33 cellular contexts compared by ENCODE assay signal in genomic region chr2:109053716-109054115, GRCh38.
"Had no signal": no experiment of that assay in that cellular context is flagged by ENCODE, and none has a peak within 500 bp of the region (broad histone marks: within the 10 kb centered on the region; RNA-seq: fewer than 3 reads in every experiment).

No MANE protein-coding gene starts in this region.

- ATAC-seq: activated CD4-positive, CD25-positive, alpha-beta regulatory T cell treated with anti-CD3 and anti-CD28 coated beads, Interleukin-2, amount 50 U/mL, for 24 hours; activated CD8-positive, alpha-beta T cell treated with anti-CD3 and anti-CD28 coated beads for 36 hours; activated T-cell treated with anti-CD3 and anti-CD28 coated beads, Interleukin-2, amount 50 U/mL, for 4 hours; activated T-helper 17 cell treated with anti-CD3 and anti-CD28 coated beads, Interleukin-2, amount 50 U/mL, for 72 hours; esophagus mucosa; foreskin keratinocyte; gastrocnemius medialis; T-helper 17 cell had no signal

- H3K4me1 Mint-ChIP-seq: activated B cell treated with CpG ODN at 0.5 μM for 24 hours; activated T-helper 17 cell treated with anti-CD3 and anti-CD28 coated beads, Interleukin-2, amount 50 U/mL, for 72 hours; endodermal cell had no signal

- H3K36me3 Mint-ChIP-seq: activated naive CD8-positive, alpha-beta T cell had no signal

- H3K27ac ChIP-seq: brain microvascular endothelial cell, coronary artery, dorsolateral prefrontal cortex, foreskin keratinocyte, gastrocnemius medialis, WERI-Rb-1 had no signal

- H3K27ac Mint-ChIP-seq: activated B cell treated with CpG ODN at 0.5 μM for 24 hours; activated CD8-positive, alpha-beta T cell treated with anti-CD3 and anti-CD28 coated beads for 36 hours; activated naive CD8-positive, alpha-beta T cell; activated T-helper 17 cell treated with anti-CD3 and anti-CD28 coated beads, Interleukin-2, amount 50 U/mL, for 72 hours; dendritic cell treated with granulocyte-macrophage colony-stimulating factor and Interleukin-4, amounts not matched to agents 40 ng/mL and 50 ng/mL, for 4 days; endodermal cell; T-helper 17 cell; T-helper 2 cell treated with Interferon-gamma antibody and Interleukin-4, amounts not matched to agents 5 μg/mL and 100 μg/mL, for 36 hours had no signal

- H3K4me3 ChIP-seq: coronary artery, dorsolateral prefrontal cortex, gastrocnemius medialis had no signal

- H3K9me3 ChIP-seq: gastrocnemius medialis had no signal

- DNase-seq: activated B cell treated with CpG ODN at 0.5 μM for 24 hours; activated CD4-positive, alpha-beta T cell treated with anti-CD3 and anti-CD28 coated beads for 48 hours; activated CD4-positive, alpha-beta T cell treated with anti-CD3 and anti-CD28 coated beads, Interleukin-2, amount 50 U/mL, for 1 hour; activated CD4-positive, alpha-beta T cell treated with anti-CD3 and anti-CD28 coated beads, Interleukin-2, amount 50 U/mL, for 48 hours; activated CD8-positive, alpha-beta memory T cell treated with anti-CD3 and anti-CD28 coated beads for 24 hours; activated CD8-positive, alpha-beta T cell treated with anti-CD3 and anti-CD28 coated beads for 36 hours; activated effector memory CD4-positive, alpha-beta T cell treated with Interleukin-2 at 50 U/mL for 16 hours; activated gamma-delta T cell treated with Interleukin-2 at 50 U/mL for 16 hours; activated naive CD4-positive, alpha-beta T cell treated with anti-CD3 and anti-CD28 coated beads, Interleukin-2, amount 50 U/mL, for 16 hours; activated naive CD4-positive, alpha-beta T cell treated with Interleukin-2 at 50 U/mL for 16 hours; activated T-cell treated with anti-CD3 and anti-CD28 coated beads, Interleukin-2, amount 50 U/mL, for 4 hours; amniotic stem cell; anterior cingulate cortex; brain microvascular endothelial cell; caudate nucleus; cerebellar nuclear complex; dorsolateral prefrontal cortex; effector memory CD4-positive, alpha-beta T cell; endodermal cell; foreskin keratinocyte; gastrocnemius medialis; glutamatergic neuron; T-helper 1 cell; T-helper 17 cell; T1000; WERI-Rb-1 had no signal

- H3K4me1 ChIP-seq: gastrocnemius medialis had no signal

- H3K9me3 Mint-ChIP-seq: activated B cell treated with CpG ODN at 0.5 μM for 24 hours; activated CD8-positive, alpha-beta T cell treated with anti-CD3 and anti-CD28 coated beads for 36 hours; activated T-cell treated with anti-CD3 and anti-CD28 coated beads, Interleukin-2, amount 50 U/mL, for 4 hours; activated T-helper 17 cell treated with anti-CD3 and anti-CD28 coated beads, Interleukin-2, amount 50 U/mL, for 72 hours; dendritic cell treated with granulocyte-macrophage colony-stimulating factor and Interleukin-4, amounts not matched to agents 40 ng/mL and 50 ng/mL, for 4 days; endodermal cell; T-helper 2 cell treated with Interferon-gamma antibody and Interleukin-4, amounts not matched to agents 5 μg/mL and 100 μg/mL, for 36 hours had no signal

- H3K4me3 Mint-ChIP-seq: activated B cell treated with CpG ODN at 0.5 μM for 24 hours; activated CD8-positive, alpha-beta T cell treated with anti-CD3 and anti-CD28 coated beads for 36 hours; activated naive CD8-positive, alpha-beta T cell; activated T-cell treated with anti-CD3 and anti-CD28 coated beads, Interleukin-2, amount 50 U/mL, for 4 hours; activated T-helper 17 cell treated with anti-CD3 and anti-CD28 coated beads, Interleukin-2, amount 50 U/mL, for 72 hours; dendritic cell treated with granulocyte-macrophage colony-stimulating factor and Interleukin-4, amounts not matched to agents 40 ng/mL and 50 ng/mL, for 4 days; endodermal cell; T-helper 17 cell; T-helper 2 cell treated with Interferon-gamma antibody and Interleukin-4, amounts not matched to agents 5 μg/mL and 100 μg/mL, for 36 hours had no signal

- H3K27me3 ChIP-seq: gastrocnemius medialis had no signal

- H3K27me3 Mint-ChIP-seq: activated CD8-positive, alpha-beta T cell treated with anti-CD3 and anti-CD28 coated beads for 36 hours; activated naive CD8-positive, alpha-beta T cell; activated T-helper 17 cell treated with anti-CD3 and anti-CD28 coated beads, Interleukin-2, amount 50 U/mL, for 72 hours; dendritic cell treated with granulocyte-macrophage colony-stimulating factor and Interleukin-4, amounts not matched to agents 40 ng/mL and 50 ng/mL, for 4 days; T-helper 17 cell had no signal

- H3K36me3 ChIP-seq: brain microvascular endothelial cell, gastrocnemius medialis, WERI-Rb-1 had no signal
